Comparison of ENCODE assay signal across 14 cellular contexts in genomic region chr7:4202954-4203353, GRCh38.
"Had no signal": no experiment of that assay in that cellular context is flagged by ENCODE, and none has a peak within 500 bp of the region (broad histone marks: within the 10 kb centered on the region; RNA-seq: fewer than 3 reads in every experiment).

No MANE protein-coding gene starts in this region.

- DNase-seq: central memory CD4-positive, alpha-beta T cell; effector memory CD8-positive, alpha-beta T cell; erythroblast; foreskin keratinocyte; kidney glomerular epithelial cell; sigmoid colon; stimulated activated CD4-positive, alpha-beta T cell treated with anti-CD3 and anti-CD28 coated beads, Interleukin-2, amount 100 ng/mL, for 48 hours; stimulated activated naive CD4-positive, alpha-beta T cell treated with Interleukin-2 at 50 U/mL for 16 hours had no signal

- H3K9me3 Mint-ChIP-seq: effector memory CD8-positive, alpha-beta T cell; mesothelial cell of epicardium; natural killer cell treated with Interleukin-12 subunit alpha and Interleukin-12 subunit beta and Interleukin-15 and Interleukin-18, amount 100 ng/mL, for 72 hours; type B pancreatic cell had no signal

- H3K4me2 ChIP-seq: smooth muscle cell had no signal

- H3K4me1 ChIP-seq: foreskin keratinocyte, sigmoid colon had no signal

- H3K27ac Mint-ChIP-seq: effector memory CD8-positive, alpha-beta T cell; natural killer cell treated with Interleukin-12 subunit alpha and Interleukin-12 subunit beta and Interleukin-15 and Interleukin-18, amount 100 ng/mL, for 72 hours had no signal

- H3K36me3 Mint-ChIP-seq: mesothelial cell of epicardium; natural killer cell treated with Interleukin-12 subunit alpha and Interleukin-12 subunit beta and Interleukin-15 and Interleukin-18, amount 100 ng/mL, for 72 hours; type B pancreatic cell had no signal

- H3K4me3 ChIP-seq: sigmoid colon, smooth muscle cell had no signal

- ATAC-seq: effector memory CD8-positive, alpha-beta T cell; foreskin keratinocyte; left lobe of liver; natural killer cell treated with Interleukin-12 subunit alpha and Interleukin-12 subunit beta and Interleukin-15 and Interleukin-18, amount 100 ng/mL, for 72 hours had no signal

- H3K36me3 ChIP-seq: neutrophil, sigmoid colon had no signal

- H3K27ac ChIP-seq: foreskin keratinocyte, neutrophil, sigmoid colon had no signal

- H3K4me3 Mint-ChIP-seq: effector memory CD8-positive, alpha-beta T cell; natural killer cell treated with Interleukin-12 subunit alpha and Interleukin-12 subunit beta and Interleukin-15 and Interleukin-18, amount 100 ng/mL, for 72 hours had no signal

- H3K9me3 ChIP-seq: neutrophil, sigmoid colon had no signal

- H3K27me3 ChIP-seq: neutrophil, sigmoid colon had no signal

- H3K27me3 Mint-ChIP-seq: effector memory CD8-positive, alpha-beta T cell; natural killer cell treated with Interleukin-12 subunit alpha and Interleukin-12 subunit beta and Interleukin-15 and Interleukin-18, amount 100 ng/mL, for 72 hours; type B pancreatic cell had no signal
